In the genomic region with DNA sequence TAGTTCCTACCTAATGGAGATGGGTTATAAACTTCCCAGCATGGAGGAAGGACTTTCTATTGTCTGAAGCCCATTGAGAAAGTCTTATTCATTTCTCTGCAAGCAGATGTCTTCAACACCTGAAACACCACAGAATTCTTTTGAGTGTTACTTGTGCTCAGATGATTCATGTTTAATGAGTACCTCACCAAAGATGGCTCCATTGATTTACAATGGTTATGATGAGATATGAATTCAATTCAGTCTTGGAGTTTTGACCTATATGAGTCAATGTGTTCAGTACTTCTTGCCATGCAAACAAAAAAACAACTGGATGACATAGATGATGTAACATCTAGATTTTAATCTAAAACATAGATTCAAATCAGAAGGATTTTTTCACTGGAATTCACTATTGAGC, we compare ENCODE assay signal across 17 cellular contexts. TPM values are rescaled to one million over a fixed set of nuclear protein-coding genes. Genes with fewer than 3 reads are reported as not detected.
DNase-seq lines count a peak whose midpoint lies in the region; ATAC-seq and TF ChIP-seq lines count a peak whose summit lies in the region.
"Had no signal": no experiment of that assay in that cellular context is flagged by ENCODE, and none has a peak within 500 bp of the region (broad histone marks: within the 10 kb centered on the region; RNA-seq: fewer than 3 reads in every experiment).

No MANE protein-coding gene starts in this region.

- H3K36me3 ChIP-seq in GM23338 (ENCODE audit: insufficient read depth) (no peaks in the 10 kb centered on the region), right lobe of liver (no peaks in the 10 kb centered on the region)
- H3K36me3 ChIP-seq: MG63, SJSA1 had no signal

- no peaks in the 10 kb centered on the region for H3K9me3 Mint-ChIP-seq in GM23338

- no peaks in the 10 kb centered on the region for H3F3A ChIP-seq in GM23338 (replicated peaks; ENCODE audit: low read depth)

- TF ChIP-seq POLR2A in right lobe of liver (IDR thresholded peaks at IDR 0.05) = no peak

- 0 out of 2 replicates have a peak, but pooled peaks cover 7% of the 10 kb centered on the region for H3K9me2 ChIP-seq in GM23338 (ENCODE audit: insufficient read depth)

- H3K79me2 ChIP-seq in GM23338 (replicated peaks; ENCODE audit: insufficient read depth) = no peaks in the 10 kb centered on the region

- no peak overlapping the region for H3K4me3 Mint-ChIP-seq in GM23338
- H3K4me3 Mint-ChIP-seq: CD14-positive monocyte had no signal

- no peak for TF ChIP-seq CTCF in AG10803 (conservative IDR thresholded peaks at IDR 0.05; ENCODE audit: low read length)
- TF ChIP-seq CTCF in GM23338 (conservative IDR thresholded peaks at IDR 0.05; ENCODE audit: low read depth in 2 of 2) = no peak
- no peak for TF ChIP-seq CTCF in foreskin fibroblast (IDR thresholded peaks at IDR 0.05; ENCODE audit: low read depth, low read length)
- no peak for TF ChIP-seq CTCF in right lobe of liver (IDR thresholded peaks at IDR 0.05)

- H3K4me1 ChIP-seq in GM23338 (ENCODE audit: insufficient read depth) (no peaks in the 10 kb centered on the region), right lobe of liver (no peaks in the 10 kb centered on the region)
- H3K4me1 ChIP-seq: SJSA1 had no signal

- H3K27me3 ChIP-seq in GM23338 (ENCODE audit: insufficient read depth) (no peaks in the 10 kb centered on the region), right lobe of liver (no peaks in the 10 kb centered on the region)
- H3K27me3 ChIP-seq: MG63, SJSA1 had no signal

- no peak overlapping the region for H3K27ac Mint-ChIP-seq in GM23338
- H3K27ac Mint-ChIP-seq: CD14-positive monocyte had no signal

- H4K20me1 ChIP-seq in GM23338 (replicated peaks; ENCODE audit: insufficient read depth) = no peaks in the 10 kb centered on the region

- no peaks in the 10 kb centered on the region for H3K9me3 ChIP-seq in right lobe of liver
- H3K9me3 ChIP-seq: MG63, SJSA1 had no signal

- H2AFZ ChIP-seq in GM23338 = no peak overlapping the region

- H3K4me1 Mint-ChIP-seq in GM23338 = peaks cover 16% of the 10 kb centered on the region
- H3K4me1 Mint-ChIP-seq: CD14-positive monocyte had no signal

- peak; percentile 51 for DNase-seq in AG10803 (ENCODE audit: low read depth)
- DNase-seq in GM23338 (ENCODE audit: low spot score) = no peak
- DNase-seq in RKO (ENCODE audit: low spot score) = peak; percentile 35
- DNase-seq in foreskin fibroblast = peak; percentile 43 to 59
- no peak for DNase-seq in NCI-H1092 (lab: John Stamatoyannopoulos, UW)
- no peak for DNase-seq in right lobe of liver
- DNase-seq: AML-193, COR-L47, KG1, MG63, NCI-H1092 treated with DMSO at 0.1 percent for 48 hours, NCI-H526 treated with DMSO at 0.1 percent for 48 hours had no signal

- H3K27ac ChIP-seq in GM23338 (ENCODE audit: low read depth) (0 out of 2 replicates have a peak overlapping the region, but pooled peaks have one; percentile 10), right lobe of liver (no peak overlapping the region)
- H3K27ac ChIP-seq: SJSA1 had no signal

- ATAC-seq in GM23338 (no peak), esophagus mucosa (no peak), right lobe of liver (no peak), GM21825 (IDR thresholded peaks at IDR 0.05; ENCODE audit: unreplicated experiment) (no peak)
- ATAC-seq: HepG2 had no signal

- no peaks in the 10 kb centered on the region for H3K27me3 Mint-ChIP-seq in GM23338 (ENCODE audit: insufficient read depth, low read depth, poor library complexity)

- no peak overlapping the region for H3K4me2 ChIP-seq in GM23338

- H3K36me3 Mint-ChIP-seq in GM23338 (ENCODE audit: low read depth) = no peaks in the 10 kb centered on the region
- H3K36me3 Mint-ChIP-seq: CD14-positive monocyte had no signal

- intact Hi-C loops in right lobe of liver (cut with DNase I) = no loop called here

- H3K4me3 ChIP-seq in AG10803 (ENCODE audit: low read length) = no peak overlapping the region
- no peak overlapping the region for H3K4me3 ChIP-seq in GM23338
- no peak overlapping the region for H3K4me3 ChIP-seq in foreskin fibroblast (ENCODE audit: low read depth in 1 of 2, low read length in 2 of 2)
- no peak overlapping the region for H3K4me3 ChIP-seq in right lobe of liver
- H3K4me3 ChIP-seq: MG63, SJSA1 had no signal

TF ChIP-seq in GM23338, 12 proteins besides CTCF, POLR2A, EP300 and RAD21:
- no peak for TF ChIP-seq CREB1 (CRISPR knock-in tag; IDR thresholded peaks at IDR 0.05; ENCODE audit: low read depth)
- TF ChIP-seq, protein P1, sequence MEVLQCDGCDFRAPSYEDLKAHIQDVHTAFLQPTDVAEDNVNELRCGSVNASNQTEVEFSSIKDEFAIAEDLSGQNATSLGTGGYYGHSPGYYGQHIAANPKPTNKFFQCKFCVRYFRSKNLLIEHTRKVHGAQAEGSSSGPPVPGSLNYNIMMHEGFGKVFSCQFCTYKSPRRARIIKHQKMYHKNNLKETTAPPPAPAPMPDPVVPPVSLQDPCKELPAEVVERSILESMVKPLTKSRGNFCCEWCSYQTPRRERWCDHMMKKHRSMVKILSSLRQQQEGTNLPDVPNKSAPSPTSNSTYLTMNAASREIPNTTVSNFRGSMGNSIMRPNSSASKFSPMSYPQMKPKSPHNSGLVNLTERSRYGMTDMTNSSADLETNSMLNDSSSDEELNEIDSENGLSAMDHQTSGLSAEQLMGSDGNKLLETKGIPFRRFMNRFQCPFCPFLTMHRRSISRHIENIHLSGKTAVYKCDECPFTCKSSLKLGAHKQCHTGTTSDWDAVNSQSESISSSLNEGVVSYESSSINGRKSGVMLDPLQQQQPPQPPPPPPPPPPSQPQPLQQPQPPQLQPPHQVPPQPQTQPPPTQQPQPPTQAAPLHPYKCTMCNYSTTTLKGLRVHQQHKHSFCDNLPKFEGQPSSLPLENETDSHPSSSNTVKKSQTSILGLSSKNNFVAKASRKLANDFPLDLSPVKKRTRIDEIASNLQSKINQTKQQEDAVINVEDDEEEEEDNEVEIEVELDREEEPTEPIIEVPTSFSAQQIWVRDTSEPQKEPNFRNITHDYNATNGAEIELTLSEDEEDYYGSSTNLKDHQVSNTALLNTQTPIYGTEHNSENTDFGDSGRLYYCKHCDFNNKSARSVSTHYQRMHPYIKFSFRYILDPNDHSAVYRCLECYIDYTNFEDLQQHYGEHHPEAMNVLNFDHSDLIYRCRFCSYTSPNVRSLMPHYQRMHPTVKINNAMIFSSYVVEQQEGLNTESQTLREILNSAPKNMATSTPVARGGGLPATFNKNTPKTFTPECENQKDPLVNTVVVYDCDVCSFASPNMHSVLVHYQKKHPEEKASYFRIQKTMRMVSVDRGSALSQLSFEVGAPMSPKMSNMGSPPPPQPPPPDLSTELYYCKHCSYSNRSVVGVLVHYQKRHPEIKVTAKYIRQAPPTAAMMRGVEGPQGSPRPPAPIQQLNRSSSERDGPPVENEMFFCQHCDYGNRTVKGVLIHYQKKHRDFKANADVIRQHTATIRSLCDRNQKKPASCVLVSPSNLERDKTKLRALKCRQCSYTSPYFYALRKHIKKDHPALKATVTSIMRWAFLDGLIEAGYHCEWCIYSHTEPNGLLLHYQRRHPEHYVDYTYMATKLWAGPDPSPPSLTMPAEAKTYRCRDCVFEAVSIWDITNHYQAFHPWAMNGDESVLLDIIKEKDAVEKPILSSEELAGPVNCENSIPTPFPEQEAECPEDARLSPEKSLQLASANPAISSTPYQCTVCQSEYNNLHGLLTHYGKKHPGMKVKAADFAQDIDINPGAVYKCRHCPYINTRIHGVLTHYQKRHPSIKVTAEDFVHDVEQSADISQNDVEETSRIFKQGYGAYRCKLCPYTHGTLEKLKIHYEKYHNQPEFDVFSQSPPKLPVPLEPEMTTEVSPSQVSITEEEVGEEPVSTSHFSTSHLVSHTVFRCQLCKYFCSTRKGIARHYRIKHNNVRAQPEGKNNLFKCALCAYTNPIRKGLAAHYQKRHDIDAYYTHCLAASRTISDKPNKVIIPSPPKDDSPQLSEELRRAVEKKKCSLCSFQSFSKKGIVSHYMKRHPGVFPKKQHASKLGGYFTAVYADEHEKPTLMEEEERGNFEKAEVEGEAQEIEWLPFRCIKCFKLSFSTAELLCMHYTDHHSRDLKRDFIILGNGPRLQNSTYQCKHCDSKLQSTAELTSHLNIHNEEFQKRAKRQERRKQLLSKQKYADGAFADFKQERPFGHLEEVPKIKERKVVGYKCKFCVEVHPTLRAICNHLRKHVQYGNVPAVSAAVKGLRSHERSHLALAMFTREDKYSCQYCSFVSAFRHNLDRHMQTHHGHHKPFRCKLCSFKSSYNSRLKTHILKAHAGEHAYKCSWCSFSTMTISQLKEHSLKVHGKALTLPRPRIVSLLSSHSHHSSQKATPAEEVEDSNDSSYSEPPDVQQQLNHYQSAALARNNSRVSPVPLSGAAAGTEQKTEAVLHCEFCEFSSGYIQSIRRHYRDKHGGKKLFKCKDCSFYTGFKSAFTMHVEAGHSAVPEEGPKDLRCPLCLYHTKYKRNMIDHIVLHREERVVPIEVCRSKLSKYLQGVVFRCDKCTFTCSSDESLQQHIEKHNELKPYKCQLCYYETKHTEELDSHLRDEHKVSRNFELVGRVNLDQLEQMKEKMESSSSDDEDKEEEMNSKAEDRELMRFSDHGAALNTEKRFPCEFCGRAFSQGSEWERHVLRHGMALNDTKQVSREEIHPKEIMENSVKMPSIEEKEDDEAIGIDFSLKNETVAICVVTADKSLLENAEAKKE (CRISPR knock-in tag; IDR thresholded peaks at IDR 0.05) = peak; percentile 32; the same call in 1 of the 2 replicates
TF ChIP-seq in GM23338: peak in this region for 1.

RNA-seq across cellular contexts. Expression of a gene that starts 15.4 kb away (rescaled TPM):
- 159 and 180 TPM in 2 replicates for total RNA-seq in GM23338 (2014; rRNA removed; shearing (Covaris generic))
- polyA plus RNA-seq in GM23338 (2016; fragmentation: Nextera tagmentation; extraction: Ambion mirVana) = 136 and 149 TPM in 2 replicates
- total RNA-seq in esophagus mucosa (55.9 TPM), right lobe of liver (10 to 100 TPM; 25.0 to 62.3 (median 28.9) TPM)

Comparison
In these comparisons a context has a peak if more than half of its experiments do, and no peak if none do; other contexts are left out.
1. DNase-seq: peak in AG10803 (single experiment), RKO (single experiment) and foreskin fibroblast (2 of 2); none in GM23338 (single experiment), NCI-H1092 (single experiment) and right lobe of liver (0 of 3).